ENCODE assay signal across 10 cellular contexts in the genomic region with DNA sequence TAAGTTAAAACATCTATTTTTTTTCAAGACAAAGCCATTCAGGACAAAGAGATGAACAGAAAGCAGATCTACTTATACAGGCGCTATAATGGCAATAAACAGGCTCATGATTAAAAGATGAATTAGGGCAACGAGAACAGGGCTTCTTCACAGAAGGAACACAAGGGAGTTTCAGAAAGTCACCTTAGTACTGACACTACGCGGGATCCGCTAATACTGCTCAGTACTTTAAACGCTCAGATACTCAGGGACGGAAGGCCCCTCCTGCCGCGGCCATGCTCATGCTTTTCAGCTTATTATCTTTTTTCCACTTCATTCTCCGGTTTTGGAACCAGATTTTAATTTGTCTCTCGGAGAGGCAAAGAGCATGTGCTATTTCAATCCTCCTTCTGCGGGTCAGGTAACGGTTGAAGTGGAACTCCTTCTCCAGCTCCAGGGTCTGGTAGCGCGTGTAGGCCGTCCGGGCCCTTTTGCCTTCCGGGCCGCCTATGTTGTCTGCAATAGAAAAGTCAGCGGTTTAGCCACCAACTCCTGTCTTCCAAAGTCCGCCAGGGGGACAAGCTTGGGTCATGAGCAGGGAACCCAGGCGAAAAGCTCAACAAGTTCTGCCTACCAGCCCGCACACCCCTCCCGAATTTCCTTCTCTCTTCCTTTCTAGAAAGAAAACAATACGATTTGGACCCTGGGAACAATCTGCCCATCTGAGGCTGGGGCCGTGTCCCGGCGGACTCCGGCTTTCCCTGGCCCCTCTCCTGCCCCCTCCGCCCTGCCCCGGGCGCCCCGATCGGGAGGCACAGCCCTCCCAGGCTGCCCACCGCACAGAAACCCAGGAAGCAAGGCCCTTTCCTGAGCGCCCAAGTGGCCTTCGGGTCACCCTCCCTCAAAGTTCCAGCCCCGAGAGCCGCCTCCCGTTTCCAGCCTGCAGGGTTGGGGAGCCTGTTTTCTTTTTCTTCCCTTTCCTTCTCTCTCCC. TPM values are rescaled to one million over a fixed set of nuclear protein-coding genes. Genes with fewer than 3 reads are reported as not detected.
A peak's percentile ranks its signal among the peaks of the same experiment; 100 is the strongest.
DNase-seq lines count a peak whose midpoint lies in the region; ATAC-seq and TF ChIP-seq lines count a peak whose summit lies in the region.
"Had no signal": no experiment of that assay in that cellular context is flagged by ENCODE, and none has a peak within 500 bp of the region (broad histone marks: within the 10 kb centered on the region; RNA-seq: fewer than 3 reads in every experiment).

No MANE protein-coding gene starts in this region.

- TF ChIP-seq POLR2A in testis (IDR thresholded peaks at IDR 0.05), result no peak

- H3K27ac ChIP-seq in coronary artery (peak overlapping the region in 1 of 2 donors; percentile 16), testis (no peak overlapping the region)

- peak; percentile 56 for DNase-seq in NCI-H226
- DNase-seq in coronary artery (ENCODE audit: low spot score), result peak; percentile 65
- peak; percentile 81 for DNase-seq in lung microvascular endothelial cell (ENCODE audit: low read depth in 2 of 2)
- DNase-seq in testis, result peak; percentile 13
- DNase-seq: activated effector memory CD4-positive, alpha-beta T cell treated with Interleukin-2 at 50 U/mL for 16 hours; MG63 had no signal

- no peaks in the 10 kb centered on the region for H3K9me3 ChIP-seq in testis
- H3K9me3 ChIP-seq: MG63 had no signal

- intact Hi-C loops in testis (cut with DNase I; ENCODE audit: low total_unique reads), result no loop called here

- peaks cover 4% of the 10 kb centered on the region for H3K4me1 ChIP-seq in testis

- 36 to 42% methylated on average over 38 to 40 of the region's 40 CpGs for WGBS in testis, 2 donors

- ATAC-seq in GM21786 (IDR thresholded peaks at IDR 0.05; ENCODE audit: unreplicated experiment), result no peak
- ATAC-seq in GM19455 (IDR thresholded peaks at IDR 0.05; ENCODE audit: unreplicated experiment), result no peak
- no peak for ATAC-seq in HG03039 (IDR thresholded peaks at IDR 0.05; ENCODE audit: unreplicated experiment)
- ATAC-seq: GM12878 had no signal

- H3K4me3 ChIP-seq in coronary artery (peak overlapping the region; percentile 67), testis (peak overlapping the region in 1 of 2 donors; percentile 46)
- H3K4me3 ChIP-seq: GM12878, MG63 had no signal

- H3K36me3 ChIP-seq in testis (ENCODE audit: low read depth, missing control alignments), result no peaks in the 10 kb centered on the region

- H3K27me3 ChIP-seq in testis, result no peaks in the 10 kb centered on the region
- H3K27me3 ChIP-seq: MG63 had no signal

- TF ChIP-seq CTCF in coronary artery (IDR thresholded peaks at IDR 0.05), result no peak
- no peak for TF ChIP-seq CTCF in testis (IDR thresholded peaks at IDR 0.05)

RNA-seq across cellular contexts. Expression of a gene that starts 1.6 kb away (rescaled TPM):
- 5.8 and 7.0 TPM in 2 replicates for total RNA-seq in lung microvascular endothelial cell
- under 1 TPM in 1 of 2 donors, not detected in 1; 0.63 TPM for total RNA-seq in testis
- 7.6 TPM for polyA plus RNA-seq in testis (ENCODE audit: insufficient read depth, low read depth, low replicate concordance)

RNA-seq across cellular contexts. Expression of a gene that starts 5.7 kb away (rescaled TPM):
- total RNA-seq in lung microvascular endothelial cell, result 2.0 and 2.4 TPM in 2 replicates
- not detected for total RNA-seq in testis
- polyA plus RNA-seq in testis (ENCODE audit: insufficient read depth, low read depth, low replicate concordance), result 0.37 TPM
- total RNA-seq: GM12878 had no signal

RNA-seq across cellular contexts. Expression of a gene that starts 10.5 kb away (rescaled TPM):
- total RNA-seq in lung microvascular endothelial cell (2.4 and 5.0 TPM in 2 replicates), testis (1 to 10 TPM in 1 of 2 donors, under 1 TPM in 1; 0.93 to 2.4 TPM)
- 2.8 TPM for polyA plus RNA-seq in testis (ENCODE audit: insufficient read depth, low read depth, low replicate concordance)
- total RNA-seq: GM12878 had no signal

RNA-seq across cellular contexts. Expression of a gene that starts 11.3 kb away (rescaled TPM):
- total RNA-seq in lung microvascular endothelial cell, result 0.22 and 0.79 TPM in 2 replicates
- 1 to 10 TPM; 1.7 to 3.4 TPM for total RNA-seq in testis
- 3.3 TPM for polyA plus RNA-seq in testis (ENCODE audit: insufficient read depth, low read depth, low replicate concordance)
- total RNA-seq: GM12878 had no signal

RNA-seq across cellular contexts. Expression of a gene that starts 14.6 kb away (rescaled TPM):
- total RNA-seq in lung microvascular endothelial cell, result 1.5 and 1.8 TPM in 2 replicates
- total RNA-seq in testis, result 1 to 10 TPM; 3.1 to 7.8 TPM
- polyA plus RNA-seq in testis (ENCODE audit: insufficient read depth, low read depth, low replicate concordance), result 13.1 TPM
- total RNA-seq: GM12878 had no signal
- polyA plus RNA-seq: GM12878 had no signal

Comparison
In these comparisons a context has a peak if more than half of its experiments do, and no peak if none do; other contexts are left out.
1. DNase-seq: peak in every context shown above with its lines; median percentile 81 in lung microvascular endothelial cell; 65 in coronary artery; 56 in NCI-H226; 13 in testis.